ENCODE assay signal across 26 cellular contexts in genomic region chr17:41082565-41083136, GRCh38. TPM values are rescaled to one million over a fixed set of nuclear protein-coding genes. Genes with fewer than 3 reads are reported as not detected.
DNase-seq lines count a peak whose midpoint lies in the region; ATAC-seq, FAIRE-seq and TF ChIP-seq lines count a peak whose summit lies in the region.
"Had no signal": no experiment of that assay in that cellular context is flagged by ENCODE, and none has a peak within 500 bp of the region (broad histone marks: within the 10 kb centered on the region; RNA-seq: fewer than 3 reads in every experiment).

No MANE protein-coding gene starts in this region.

- H3K4me1 ChIP-seq in A549 (peaks cover 12% of the 10 kb centered on the region), HCT116 (ENCODE audit: control insufficient read depth in 1 of 2, insufficient read depth in 2 of 2, low read length in 2 of 2) (peaks cover 20 to 56% of the 10 kb centered on the region in 2 experiments), RWPE2 (ENCODE audit: insufficient read depth, poor library complexity, severe bottlenecking) (peaks cover 9% of the 10 kb centered on the region), keratinocyte (ENCODE audit: control insufficient read depth, extremely low read depth, insufficient read depth, low read length) (peaks cover 15% of the 10 kb centered on the region), SJCRH30 (no peaks in the 10 kb centered on the region)

- 23% methylated on average over 5 of the region's 5 CpGs for WGBS in A549 (ENCODE audit: missing lambda C conversion rate)

- H3K4me2 ChIP-seq in A549 (peak overlapping the region; percentile 5; the same call in 1 of the 3 replicates), HCT116 (ENCODE audit: low read length) (peak overlapping the region; percentile 24), keratinocyte (ENCODE audit: control insufficient read depth, extremely low read depth, insufficient read depth, low read depth, low read length) (peak overlapping the region; percentile 14)

- H3K27me3 ChIP-seq in HCT116 (ENCODE audit: insufficient read depth, low read length) (no peaks in the 10 kb centered on the region), RWPE2 (ENCODE audit: insufficient read depth, poor library complexity, severe bottlenecking) (no peaks in the 10 kb centered on the region), keratinocyte (ENCODE audit: control insufficient read depth, extremely low read depth, insufficient read depth, low read length) (no peaks in the 10 kb centered on the region), SJCRH30 (no peaks in the 10 kb centered on the region)

- dilution Hi-C loops in keratinocyte (cut with MboI; ENCODE audit: extremely low pct_ligation_motif_present, low sequenced_read_pairs), result no loop called here

- no peak overlapping the region for H2AFZ ChIP-seq in HCT116 (ENCODE audit: low read depth, low read length, poor library complexity, severe bottlenecking)
- no peak overlapping the region for H2AFZ ChIP-seq in keratinocyte (ENCODE audit: control insufficient read depth, low read length)

- RAD21 ChIA-PET in HCT116 (lab: Charles Lee; ENCODE audit: low non-redundant PET in 1 of 2, low total read pairs in 2 of 2, uncharacterized antibody in 2 of 2, unreplicated experiment in 2 of 2), result no interaction called here

- H3K9me3 ChIP-seq in A549 (no peaks in the 10 kb centered on the region), HCT116 (ENCODE audit: control insufficient read depth in 1 of 2, insufficient read depth in 1 of 2, low read depth in 1 of 2, low read length in 2 of 2) (no peaks in the 10 kb centered on the region), RWPE2 (ENCODE audit: severe bottlenecking) (no peaks in the 10 kb centered on the region), keratinocyte (ENCODE audit: control insufficient read depth, low read depth, low read length) (no peaks in the 10 kb centered on the region), SJCRH30 (replicated peaks) (no peaks in the 10 kb centered on the region)

- no peaks in the 10 kb centered on the region for H3K9me1 ChIP-seq in keratinocyte (ENCODE audit: control insufficient read depth, extremely low read depth, insufficient read depth, low read length)

- TF ChIP-seq CTCF in A549 (IDR thresholded peaks at IDR 0.05) (no peak), HCT116 (IDR thresholded peaks at IDR 0.05 in 2 of 3, conservative IDR thresholded peaks at IDR 0.05 in 1 of 3; ENCODE audit: borderline replicate concordance in 1 of 3, insufficient read depth in 1 of 3, low read depth in 2 of 3, low read length in 2 of 3) (no peak), RWPE2 (IDR thresholded peaks at IDR 0.05; ENCODE audit: poor library complexity, severe bottlenecking) (no peak), keratinocyte (optimal IDR thresholded peaks at IDR 0.05 in 1 of 3, IDR thresholded peaks at IDR 0.05 in 1 of 3, conservative IDR thresholded peaks at IDR 0.05 in 1 of 3; ENCODE audit: extremely low read depth in 1 of 3, insufficient read depth in 2 of 3, low read length in 3 of 3) (no peak)

- H3K4me3 ChIP-seq in A549, result no peak overlapping the region
- peak overlapping the region in 1 of 2 experiments; percentile 14; a peak in 1 of 4 replicates for H3K4me3 ChIP-seq in HCT116 (replicated peaks in 1 of 2; ENCODE audit: low read depth in 1 of 2, low read length in 2 of 2)
- H3K4me3 ChIP-seq in RWPE2 (ENCODE audit: severe bottlenecking), result no peak overlapping the region
- H3K4me3 ChIP-seq in keratinocyte (ENCODE audit: control insufficient read depth in 2 of 3, extremely low read depth in 1 of 3, insufficient read depth in 2 of 3, low read depth in 1 of 3, low read length in 3 of 3), result no peak overlapping the region
- no peak overlapping the region for H3K4me3 ChIP-seq in SJCRH30

- H3K9me2 ChIP-seq in HCT116 (ENCODE audit: insufficient read depth), result no peaks in the 10 kb centered on the region

- intact Hi-C loops in HCT116 (cut with micrococcal nuclease), result no loop called here

- DNase-seq in A549 (ENCODE audit: low read depth in 1 of 2, low spot score in 1 of 2) (peak in 1 of 2 experiments; percentile 29), HCT116 (ENCODE audit: low read depth, low spot score) (no peak), RWPE2 (ENCODE audit: low spot score) (no peak), keratinocyte (ENCODE audit: low read depth, low spot score) (no peak), SJCRH30 (no peak), NCI-H1417 treated with DMSO at 0.1 percent for 48 hours (lab: John Stamatoyannopoulos, UW) (no peak), nucleus accumbens (lab: John Stamatoyannopoulos, UW) (no peak)
- DNase-seq: activated CD4-positive, alpha-beta T cell treated with anti-CD3 and anti-CD28 coated beads for 48 hours; activated CD8-positive, alpha-beta memory T cell treated with anti-CD3 and anti-CD28 coated beads, Interleukin-2, amount 10 ng/mL, durations not matched to agents 7 days and 5 days; activated naive CD8-positive, alpha-beta T cell treated with anti-CD3 and anti-CD28 coated beads, Interleukin-2, amount 10 ng/mL, durations not matched to agents 7 days and 5 days; CD4-positive, alpha-beta memory T cell; DMS79 treated with DMSO at 0.1 percent for 48 hours; Karpas-422; kidney glomerular epithelial cell; natural killer cell; NCI-H1092 treated with DMSO at 0.1 percent for 48 hours; NCI-H2107; NCI-H82; RPMI8226; small intestine; stimulated activated CD4-positive, alpha-beta T cell treated with anti-CD3 and anti-CD28 coated beads, Interleukin-4, amount 100 ng/mL, for 24 hours had no signal

- TF ChIP-seq RAD21 in A549 (conservative IDR thresholded peaks at IDR 0.05 in 1 of 2, IDR thresholded peaks at IDR 0.05 in 1 of 2) (no peak), HCT116 (IDR thresholded peaks at IDR 0.05; ENCODE audit: low read depth) (no peak)

- no peak overlapping the region for H3K27ac ChIP-seq in A549
- peak overlapping the region; percentile 67; the same call in 1 of the 2 replicates for H3K27ac ChIP-seq in HCT116 (ENCODE audit: low read depth, low read length)
- H3K27ac ChIP-seq in RWPE2 (ENCODE audit: poor library complexity, severe bottlenecking), result peak overlapping the region; percentile 71
- H3K27ac ChIP-seq in keratinocyte (ENCODE audit: control insufficient read depth, insufficient read depth, low read length), result peak overlapping the region; percentile 34
- H3K27ac ChIP-seq in SJCRH30, result no peak overlapping the region

- H3K79me2 ChIP-seq in HCT116 (ENCODE audit: insufficient read depth, low read length), result peaks cover 58% of the 10 kb centered on the region
- no peaks in the 10 kb centered on the region for H3K79me2 ChIP-seq in keratinocyte (ENCODE audit: control insufficient read depth, insufficient read depth, low read length)

- TF ChIP-seq EP300 in A549 (IDR thresholded peaks at IDR 0.05), result no peak

- H4K20me1 ChIP-seq in HCT116 (ENCODE audit: insufficient read depth) (no peaks in the 10 kb centered on the region), keratinocyte (ENCODE audit: control insufficient read depth, extremely low read depth, insufficient read depth, low read length) (no peaks in the 10 kb centered on the region)

- H3K9ac ChIP-seq in HCT116 (ENCODE audit: low read length) (peak overlapping the region; percentile 20; the same call in 1 of the 2 replicates), keratinocyte (ENCODE audit: control insufficient read depth, extremely low read depth, insufficient read depth, low read length) (no peak overlapping the region)

- CTCF ChIA-PET in A549 (lab: Yijun Ruan, JAX) (no interaction called here), HCT116 (lab: Charles Lee) (no interaction called here)

- FAIRE-seq in A549 (lab: Jason Lieb, UNC), result peak; percentile 56
- FAIRE-seq in keratinocyte (lab: Jason Lieb, UNC), result peak; percentile 66
- FAIRE-seq: TTC549 had no signal

- TSS peak; percentile 49 for BruUV-seq in HCT116 (replicated peaks; lab: Mats Ljungman, UMichigan)

- H3K36me3 ChIP-seq in HCT116 (ENCODE audit: control insufficient read depth in 1 of 2, insufficient read depth in 2 of 2, low read length in 2 of 2), result peaks cover 0 to 38% of the 10 kb centered on the region in 2 experiments; a peak in 2 of 4 replicates
- no peaks in the 10 kb centered on the region for H3K36me3 ChIP-seq in RWPE2 (ENCODE audit: low read depth)
- H3K36me3 ChIP-seq in keratinocyte (ENCODE audit: control insufficient read depth in 2 of 2, extremely low read depth in 1 of 2, insufficient read depth in 2 of 2, low read length in 2 of 2), result no peaks in the 10 kb centered on the region
- H3K36me3 ChIP-seq in SJCRH30, result no peaks in the 10 kb centered on the region

- ATAC-seq in A549 (no peak), HCT116 (no peak), RWPE2 (ENCODE audit: low read depth) (peak; percentile 70), HG03378 (IDR thresholded peaks at IDR 0.05; ENCODE audit: unreplicated experiment) (no peak)
- ATAC-seq: activated CD8-positive, alpha-beta memory T cell treated with anti-CD3 and anti-CD28 coated beads, Interleukin-2, amount 10 ng/mL, durations not matched to agents 7 days and 5 days; natural killer cell had no signal

- POLR2A ChIA-PET in A549 (lab: Yijun Ruan, JAX) (no interaction called here), HCT116 (lab: Charles Lee) (no interaction called here)

- TF ChIP-seq POLR2A in A549 (IDR thresholded peaks at IDR 0.05; ENCODE audit: low read length), result no peak
- no peak for TF ChIP-seq POLR2A in HCT116 (IDR thresholded peaks at IDR 0.05; ENCODE audit: borderline replicate concordance, extremely low read depth, insufficient read depth, insufficient read length)

RNA-seq across cellular contexts. Expression of gene KRTAP4-7, which starts 1.3 kb away (rescaled TPM):
- polyA plus RNA-seq in A549 (2011; rRNA removed) (not detected in 2 replicates), A549 (2017; fragmentation: RNase III; extraction: RNeasy Plus Mini Kit Qiagen cat#74134 plus additional on column Dnase treatment) (not detected in 3 replicates), keratinocyte (not detected in 3 replicates)
- polyA plus RNA-seq in A549 (2012; cell fraction: cytosol; rRNA removed), result not detected in 2 replicates
- polyA plus RNA-seq in A549 (2012; cell fraction: nucleus; rRNA removed), result not detected in 2 replicates
- not detected in 2 replicates for polyA minus RNA-seq in A549 (2011; rRNA and poly(A)+ RNA removed)
- total RNA-seq in HCT116 (2021; ENCODE audit: unreplicated experiment), result not detected
- 0.99 and 1.9 TPM in 2 replicates for polyA plus RNA-seq in HCT116 (2012)
- polyA plus RNA-seq in keratinocyte (2011; ENCODE audit: low read depth), result not detected
- not detected in 2 replicates for polyA plus RNA-seq in keratinocyte (2011; cell fraction: cytosol; rRNA removed)
- polyA plus RNA-seq in keratinocyte (2011; cell fraction: nucleus; rRNA removed), result not detected in 2 replicates
- not detected in 2 replicates for polyA plus RNA-seq in keratinocyte (2012; ENCODE audit: low replicate concordance)
- not detected in 3 replicates for polyA minus RNA-seq in keratinocyte
- polyA minus RNA-seq in keratinocyte (2011; cell fraction: cytosol; rRNA and poly(A)+ RNA removed), result not detected
- polyA minus RNA-seq in keratinocyte (2011; cell fraction: nucleus; rRNA and poly(A)+ RNA removed), result not detected in 2 replicates
- total RNA-seq in SJCRH30 (2014; rRNA removed; shearing (Covaris generic)), result 0.18 TPM in 1 of 2 replicates, not detected in the other
- total RNA-seq: activated CD8-positive, alpha-beta memory T cell treated with anti-CD3 and anti-CD28 coated beads, Interleukin-2, amount 10 ng/mL, durations not matched to agents 7 days and 5 days; activated naive CD8-positive, alpha-beta T cell treated with anti-CD3 and anti-CD28 coated beads, Interleukin-2, amount 10 ng/mL, durations not matched to agents 7 days and 5 days; CD4-positive, alpha-beta memory T cell; endothelial cell of umbilical vein; natural killer cell; posterior vena cava; ureter had no signal
- polyA plus RNA-seq: CD4-positive, alpha-beta memory T cell; endothelial cell of umbilical vein; small intestine had no signal

RNA-seq across cellular contexts. Expression of gene KRTAP4-8, which starts 15.3 kb away (rescaled TPM):
- polyA plus RNA-seq in A549 (2011; rRNA removed) (not detected in 2 replicates), A549 (2017; fragmentation: RNase III; extraction: RNeasy Plus Mini Kit Qiagen cat#74134 plus additional on column Dnase treatment) (not detected in 3 replicates), keratinocyte (not detected in 3 replicates)
- not detected in 2 replicates for polyA plus RNA-seq in A549 (2012; cell fraction: cytosol; rRNA removed)
- 0.05 and 0.11 TPM in 2 replicates for polyA plus RNA-seq in A549 (2012; cell fraction: nucleus; rRNA removed)
- polyA minus RNA-seq in A549 (2011; rRNA and poly(A)+ RNA removed), result not detected in 2 replicates
- total RNA-seq in HCT116 (2021; ENCODE audit: unreplicated experiment), result not detected
- polyA plus RNA-seq in HCT116 (2012), result 0.05 and 0.18 TPM in 2 replicates
- polyA plus RNA-seq in keratinocyte (2011; ENCODE audit: low read depth), result not detected
- polyA plus RNA-seq in keratinocyte (2011; cell fraction: cytosol; rRNA removed), result not detected in 2 replicates
- not detected in 2 replicates for polyA plus RNA-seq in keratinocyte (2011; cell fraction: nucleus; rRNA removed)
- polyA plus RNA-seq in keratinocyte (2012; ENCODE audit: low replicate concordance), result not detected in 2 replicates
- not detected in 3 replicates for polyA minus RNA-seq in keratinocyte
- not detected for polyA minus RNA-seq in keratinocyte (2011; cell fraction: cytosol; rRNA and poly(A)+ RNA removed)
- polyA minus RNA-seq in keratinocyte (2011; cell fraction: nucleus; rRNA and poly(A)+ RNA removed), result not detected in 2 replicates
- not detected in 2 replicates for total RNA-seq in SJCRH30 (2014; rRNA removed; shearing (Covaris generic))
- total RNA-seq: activated CD8-positive, alpha-beta memory T cell treated with anti-CD3 and anti-CD28 coated beads, Interleukin-2, amount 10 ng/mL, durations not matched to agents 7 days and 5 days; activated naive CD8-positive, alpha-beta T cell treated with anti-CD3 and anti-CD28 coated beads, Interleukin-2, amount 10 ng/mL, durations not matched to agents 7 days and 5 days; CD4-positive, alpha-beta memory T cell; endothelial cell of umbilical vein; natural killer cell; posterior vena cava; ureter had no signal
- polyA plus RNA-seq: CD4-positive, alpha-beta memory T cell; endothelial cell of umbilical vein; small intestine had no signal

RNA-seq across cellular contexts. Expression of gene KRTAP2-4, which starts 17.0 kb away (rescaled TPM):
- polyA plus RNA-seq in A549 (2011; rRNA removed) (not detected in 2 replicates), A549 (2017; fragmentation: RNase III; extraction: RNeasy Plus Mini Kit Qiagen cat#74134 plus additional on column Dnase treatment) (not detected in 3 replicates), keratinocyte (0.12 TPM in 1 of 3 replicates, not detected in the others)
- polyA plus RNA-seq in A549 (2012; cell fraction: cytosol; rRNA removed), result not detected in 2 replicates
- polyA plus RNA-seq in A549 (2012; cell fraction: nucleus; rRNA removed), result not detected in 2 replicates
- polyA minus RNA-seq in A549 (2011; rRNA and poly(A)+ RNA removed), result not detected in 2 replicates
- total RNA-seq in HCT116 (2021; ENCODE audit: unreplicated experiment), result 0.76 TPM
- polyA plus RNA-seq in HCT116 (2012), result 0.56 and 1.3 TPM in 2 replicates
- polyA plus RNA-seq in keratinocyte (2011; ENCODE audit: low read depth), result not detected
- polyA plus RNA-seq in keratinocyte (2011; cell fraction: cytosol; rRNA removed), result 0.14 TPM in 1 of 2 replicates, not detected in the other
- 0.31 and 0.47 TPM in 2 replicates for polyA plus RNA-seq in keratinocyte (2011; cell fraction: nucleus; rRNA removed)
- polyA plus RNA-seq in keratinocyte (2012; ENCODE audit: low replicate concordance), result 0.85 TPM in 1 of 2 replicates, not detected in the other
- not detected in 3 replicates for polyA minus RNA-seq in keratinocyte
- not detected for polyA minus RNA-seq in keratinocyte (2011; cell fraction: cytosol; rRNA and poly(A)+ RNA removed)
- polyA minus RNA-seq in keratinocyte (2011; cell fraction: nucleus; rRNA and poly(A)+ RNA removed), result not detected in 2 replicates
- total RNA-seq in SJCRH30 (2014; rRNA removed; shearing (Covaris generic)), result not detected in 2 replicates
- total RNA-seq: activated CD8-positive, alpha-beta memory T cell treated with anti-CD3 and anti-CD28 coated beads, Interleukin-2, amount 10 ng/mL, durations not matched to agents 7 days and 5 days; activated naive CD8-positive, alpha-beta T cell treated with anti-CD3 and anti-CD28 coated beads, Interleukin-2, amount 10 ng/mL, durations not matched to agents 7 days and 5 days; CD4-positive, alpha-beta memory T cell; endothelial cell of umbilical vein; natural killer cell; posterior vena cava; ureter had no signal
- polyA plus RNA-seq: CD4-positive, alpha-beta memory T cell; endothelial cell of umbilical vein; small intestine had no signal

RNA-seq across cellular contexts. Expression of gene KRTAP4-16, which starts 19.4 kb away (rescaled TPM):
- polyA plus RNA-seq in A549 (2011; rRNA removed) (not detected in 2 replicates), A549 (2017; fragmentation: RNase III; extraction: RNeasy Plus Mini Kit Qiagen cat#74134 plus additional on column Dnase treatment) (not detected in 3 replicates), keratinocyte (not detected in 3 replicates)
- not detected in 2 replicates for polyA plus RNA-seq in A549 (2012; cell fraction: cytosol; rRNA removed)
- polyA plus RNA-seq in A549 (2012; cell fraction: nucleus; rRNA removed), result not detected in 2 replicates
- polyA minus RNA-seq in A549 (2011; rRNA and poly(A)+ RNA removed), result not detected in 2 replicates
- total RNA-seq in HCT116 (2021; ENCODE audit: unreplicated experiment), result not detected
- 0.13 TPM in 1 of 2 replicates, not detected in the other for polyA plus RNA-seq in HCT116 (2012)
- polyA plus RNA-seq in keratinocyte (2011; ENCODE audit: low read depth), result not detected
- polyA plus RNA-seq in keratinocyte (2011; cell fraction: cytosol; rRNA removed), result not detected in 2 replicates
- not detected in 2 replicates for polyA plus RNA-seq in keratinocyte (2011; cell fraction: nucleus; rRNA removed)
- not detected in 2 replicates for polyA plus RNA-seq in keratinocyte (2012; ENCODE audit: low replicate concordance)
- not detected in 3 replicates for polyA minus RNA-seq in keratinocyte
- not detected for polyA minus RNA-seq in keratinocyte (2011; cell fraction: cytosol; rRNA and poly(A)+ RNA removed)
- polyA minus RNA-seq in keratinocyte (2011; cell fraction: nucleus; rRNA and poly(A)+ RNA removed), result not detected in 2 replicates
- not detected in 2 replicates for total RNA-seq in SJCRH30 (2014; rRNA removed; shearing (Covaris generic))
- total RNA-seq: activated CD8-positive, alpha-beta memory T cell treated with anti-CD3 and anti-CD28 coated beads, Interleukin-2, amount 10 ng/mL, durations not matched to agents 7 days and 5 days; activated naive CD8-positive, alpha-beta T cell treated with anti-CD3 and anti-CD28 coated beads, Interleukin-2, amount 10 ng/mL, durations not matched to agents 7 days and 5 days; CD4-positive, alpha-beta memory T cell; endothelial cell of umbilical vein; natural killer cell; posterior vena cava; ureter had no signal
- polyA plus RNA-seq: CD4-positive, alpha-beta memory T cell; endothelial cell of umbilical vein; small intestine had no signal

RNA-seq across cellular contexts. Expression of gene KRTAP4-9, which starts 22.5 kb away (rescaled TPM):
- polyA plus RNA-seq in A549 (2011; rRNA removed) (not detected in 2 replicates), A549 (2017; fragmentation: RNase III; extraction: RNeasy Plus Mini Kit Qiagen cat#74134 plus additional on column Dnase treatment) (not detected in 3 replicates), keratinocyte (not detected in 3 replicates)
- polyA plus RNA-seq in A549 (2012; cell fraction: cytosol; rRNA removed), result not detected in 2 replicates
- not detected in 2 replicates for polyA plus RNA-seq in A549 (2012; cell fraction: nucleus; rRNA removed)
- not detected in 2 replicates for polyA minus RNA-seq in A549 (2011; rRNA and poly(A)+ RNA removed)
- not detected for total RNA-seq in HCT116 (2021; ENCODE audit: unreplicated experiment)
- polyA plus RNA-seq in HCT116 (2012), result 0.27 and 0.56 TPM in 2 replicates
- not detected for polyA plus RNA-seq in keratinocyte (2011; ENCODE audit: low read depth)
- not detected in 2 replicates for polyA plus RNA-seq in keratinocyte (2011; cell fraction: cytosol; rRNA removed)
- polyA plus RNA-seq in keratinocyte (2011; cell fraction: nucleus; rRNA removed), result not detected in 2 replicates
- not detected in 2 replicates for polyA plus RNA-seq in keratinocyte (2012; ENCODE audit: low replicate concordance)
- polyA minus RNA-seq in keratinocyte, result not detected in 3 replicates
- polyA minus RNA-seq in keratinocyte (2011; cell fraction: cytosol; rRNA and poly(A)+ RNA removed), result not detected
- polyA minus RNA-seq in keratinocyte (2011; cell fraction: nucleus; rRNA and poly(A)+ RNA removed), result not detected in 2 replicates
- total RNA-seq in SJCRH30 (2014; rRNA removed; shearing (Covaris generic)), result not detected in 2 replicates
- total RNA-seq: activated CD8-positive, alpha-beta memory T cell treated with anti-CD3 and anti-CD28 coated beads, Interleukin-2, amount 10 ng/mL, durations not matched to agents 7 days and 5 days; activated naive CD8-positive, alpha-beta T cell treated with anti-CD3 and anti-CD28 coated beads, Interleukin-2, amount 10 ng/mL, durations not matched to agents 7 days and 5 days; CD4-positive, alpha-beta memory T cell; endothelial cell of umbilical vein; natural killer cell; posterior vena cava; ureter had no signal
- polyA plus RNA-seq: CD4-positive, alpha-beta memory T cell; endothelial cell of umbilical vein; small intestine had no signal

Comparison
In these comparisons a context has a peak if more than half of its experiments do, and no peak if none do; other contexts are left out.
1. H3K27ac ChIP-seq: peak in HCT116 (single experiment), RWPE2 (single experiment) and keratinocyte (single experiment); none in A549 (0 of 2) and SJCRH30 (single experiment).
2. Peak in every context shown above with its lines, with median percentiles within 50 percentile points of each other: H3K4me2 ChIP-seq.